2 cellular contexts compared by ENCODE assay signal in the genomic region with DNA sequence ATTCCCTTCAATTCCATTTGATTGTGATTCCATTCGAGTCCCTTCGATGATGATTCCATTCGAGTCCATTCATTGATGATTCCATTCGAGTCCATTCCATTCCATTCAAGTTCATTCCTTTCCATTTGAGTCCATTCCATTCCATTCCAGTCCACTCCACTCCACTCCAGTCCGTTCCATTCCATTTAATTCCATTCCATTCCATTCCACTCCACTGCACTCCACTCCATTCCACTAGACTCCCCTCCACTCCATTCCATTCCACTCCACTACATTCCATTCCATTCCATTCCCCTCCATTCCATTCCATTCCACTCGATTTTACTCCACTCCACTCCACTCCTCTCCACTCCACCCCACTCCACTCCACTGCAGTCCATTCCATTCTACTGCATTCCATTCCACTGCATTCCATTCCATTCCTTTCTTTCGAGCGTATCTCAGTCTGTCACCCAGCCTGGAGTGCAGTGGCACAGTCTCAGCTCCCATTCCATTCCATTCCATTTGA.
A peak's percentile ranks its signal among the peaks of the same experiment; 100 is the strongest.
TF ChIP-seq lines count a peak whose summit lies in the region.

No MANE protein-coding gene starts in this region.

TF ChIP-seq in HepG2, 621 proteins besides CTCF, POLR2A, EP300 and RAD21:
- TF ChIP-seq, protein P1, sequence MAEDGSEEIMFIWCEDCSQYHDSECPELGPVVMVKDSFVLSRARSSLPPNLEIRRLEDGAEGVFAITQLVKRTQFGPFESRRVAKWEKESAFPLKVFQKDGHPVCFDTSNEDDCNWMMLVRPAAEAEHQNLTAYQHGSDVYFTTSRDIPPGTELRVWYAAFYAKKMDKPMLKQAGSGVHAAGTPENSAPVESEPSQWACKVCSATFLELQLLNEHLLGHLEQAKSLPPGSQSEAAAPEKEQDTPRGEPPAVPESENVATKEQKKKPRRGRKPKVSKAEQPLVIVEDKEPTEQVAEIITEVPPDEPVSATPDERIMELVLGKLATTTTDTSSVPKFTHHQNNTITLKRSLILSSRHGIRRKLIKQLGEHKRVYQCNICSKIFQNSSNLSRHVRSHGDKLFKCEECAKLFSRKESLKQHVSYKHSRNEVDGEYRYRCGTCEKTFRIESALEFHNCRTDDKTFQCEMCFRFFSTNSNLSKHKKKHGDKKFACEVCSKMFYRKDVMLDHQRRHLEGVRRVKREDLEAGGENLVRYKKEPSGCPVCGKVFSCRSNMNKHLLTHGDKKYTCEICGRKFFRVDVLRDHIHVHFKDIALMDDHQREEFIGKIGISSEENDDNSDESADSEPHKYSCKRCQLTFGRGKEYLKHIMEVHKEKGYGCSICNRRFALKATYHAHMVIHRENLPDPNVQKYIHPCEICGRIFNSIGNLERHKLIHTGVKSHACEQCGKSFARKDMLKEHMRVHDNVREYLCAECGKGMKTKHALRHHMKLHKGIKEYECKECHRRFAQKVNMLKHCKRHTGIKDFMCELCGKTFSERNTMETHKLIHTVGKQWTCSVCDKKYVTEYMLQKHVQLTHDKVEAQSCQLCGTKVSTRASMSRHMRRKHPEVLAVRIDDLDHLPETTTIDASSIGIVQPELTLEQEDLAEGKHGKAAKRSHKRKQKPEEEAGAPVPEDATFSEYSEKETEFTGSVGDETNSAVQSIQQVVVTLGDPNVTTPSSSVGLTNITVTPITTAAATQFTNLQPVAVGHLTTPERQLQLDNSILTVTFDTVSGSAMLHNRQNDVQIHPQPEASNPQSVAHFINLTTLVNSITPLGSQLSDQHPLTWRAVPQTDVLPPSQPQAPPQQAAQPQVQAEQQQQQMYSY (CRISPR knock-in tag; IDR thresholded peaks at IDR 0.05): peak; percentile 84
- no peak for TF ChIP-seq MATR3 (CRISPR knock-in tag; IDR thresholded peaks at IDR 0.05)

TF ChIP-seq in IMR-90, 13 proteins besides CTCF, POLR2A, EP300 and RAD21 (continued from another document):
- TF ChIP-seq CEBPB (IDR thresholded peaks at IDR 0.05; ENCODE audit: low read depth, low read length): no peak
- TF ChIP-seq, protein P2, sequence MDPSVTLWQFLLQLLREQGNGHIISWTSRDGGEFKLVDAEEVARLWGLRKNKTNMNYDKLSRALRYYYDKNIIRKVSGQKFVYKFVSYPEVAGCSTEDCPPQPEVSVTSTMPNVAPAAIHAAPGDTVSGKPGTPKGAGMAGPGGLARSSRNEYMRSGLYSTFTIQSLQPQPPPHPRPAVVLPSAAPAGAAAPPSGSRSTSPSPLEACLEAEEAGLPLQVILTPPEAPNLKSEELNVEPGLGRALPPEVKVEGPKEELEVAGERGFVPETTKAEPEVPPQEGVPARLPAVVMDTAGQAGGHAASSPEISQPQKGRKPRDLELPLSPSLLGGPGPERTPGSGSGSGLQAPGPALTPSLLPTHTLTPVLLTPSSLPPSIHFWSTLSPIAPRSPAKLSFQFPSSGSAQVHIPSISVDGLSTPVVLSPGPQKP (IDR thresholded peaks at IDR 0.05; ENCODE audit: borderline replicate concordance, low read depth, low read length): no peak
- TF ChIP-seq SMC3 (IDR thresholded peaks at IDR 0.05; ENCODE audit: low read depth, low read length): no peak
- no peak for TF ChIP-seq FOS (IDR thresholded peaks at IDR 0.05; ENCODE audit: low read depth, low read length)
- no peak for TF ChIP-seq NFE2L2 (IDR thresholded peaks at IDR 0.05; ENCODE audit: low read depth, low read length)
- no peak for TF ChIP-seq RFX5 (IDR thresholded peaks at IDR 0.05; ENCODE audit: low read depth, low read length)
- TF ChIP-seq CHD1 (IDR thresholded peaks at IDR 0.05; ENCODE audit: low read depth, low read length): no peak
- no peak for TF ChIP-seq RCOR1 (IDR thresholded peaks at IDR 0.05; ENCODE audit: insufficient replicate concordance, low read length)
- no peak for TF ChIP-seq MAZ (IDR thresholded peaks at IDR 0.05; ENCODE audit: borderline replicate concordance, low read depth, low read length)
